Comparison of ENCODE assay signal across 8 cellular contexts in the genomic region with DNA sequence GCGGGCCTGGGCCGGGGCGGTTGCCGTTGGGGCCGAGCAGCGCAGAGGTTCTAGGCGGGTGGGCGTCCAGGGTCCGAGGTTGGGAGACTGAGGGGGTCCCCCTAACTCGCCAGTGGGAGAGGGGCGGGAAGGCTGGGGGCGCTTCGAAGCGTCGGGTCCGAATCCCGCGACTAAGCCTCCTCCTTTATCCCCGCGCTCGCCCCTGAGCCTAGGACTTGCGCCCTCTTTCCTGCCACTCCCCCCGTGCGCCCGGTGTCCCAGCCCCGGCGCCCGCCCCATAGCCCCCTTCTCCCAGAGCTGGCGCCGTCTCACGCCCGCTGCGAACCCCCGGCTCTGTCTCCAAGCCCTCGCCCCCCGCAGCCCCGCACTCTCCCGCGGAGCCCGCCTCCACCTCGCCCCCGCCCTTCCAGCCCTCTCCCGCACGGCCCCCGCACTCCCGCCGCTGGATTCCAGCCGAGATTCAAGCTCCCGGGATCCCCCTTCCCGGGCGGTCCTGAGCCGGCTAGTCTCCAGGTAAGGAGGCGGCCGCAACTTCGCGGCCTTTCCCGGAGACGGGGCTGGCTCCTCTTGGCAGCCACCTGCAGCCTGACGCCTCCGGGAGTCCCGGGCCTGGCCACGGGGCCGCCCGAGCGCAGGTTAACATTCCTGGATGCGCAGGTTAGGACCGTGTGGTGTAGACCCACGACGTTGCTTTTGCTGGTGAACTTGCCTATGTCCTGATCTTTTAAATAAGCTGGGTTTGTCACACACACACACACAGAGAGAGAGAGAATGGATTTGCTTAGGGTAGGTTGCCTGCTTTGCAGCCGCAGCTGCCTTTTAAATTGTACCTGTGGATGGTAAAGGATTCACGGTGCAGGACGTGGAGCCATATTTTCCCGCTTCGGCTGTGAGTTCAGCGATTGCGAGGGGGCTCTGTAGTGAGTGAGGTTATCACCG. TPM values are rescaled to one million over a fixed set of nuclear protein-coding genes. Genes with fewer than 3 reads are reported as not detected.
DNase-seq lines count a peak whose midpoint lies in the region; ATAC-seq, FAIRE-seq and TF ChIP-seq lines count a peak whose summit lies in the region.

No MANE protein-coding gene starts in this region.

- no peak overlapping the region for H3K14ac ChIP-seq in H1 (ENCODE audit: insufficient read length)

- no peaks in the 10 kb centered on the region for H3K79me2 ChIP-seq in H1 (ENCODE audit: control insufficient read depth in 1 of 2, insufficient read depth in 2 of 2, low read length in 2 of 2)

- peak overlapping the region; percentile 48 for H3K18ac ChIP-seq in H1 (ENCODE audit: extremely low read depth, low read length)

- peak overlapping the region; percentile 72 for H3K4me3 Mint-ChIP-seq in activated B cell treated with CpG ODN at 0.5 μM for 24 hours

- CTCF ChIA-PET in activated B cell treated with CpG ODN at 0.5 μM for 24 hours (lab: Charles Lee): interaction anchor here (0.6 to 1.9 kb wide), 18 partner anchors 7 to 506 kb away, joined by 3 to 11 read pairs (median 4); no protein-coding TSS in a partner anchor
- CTCF ChIA-PET in H1 (lab: Charles Lee; ENCODE audit: partially characterized antibody): interaction anchor here (0.5 to 9.6 kb wide), 28 partner anchors 9 to 432 kb away, joined by 3 to 80 read pairs (median 4); a partner anchor contains a TSS

- POLR2A ChIA-PET in activated B cell treated with CpG ODN at 0.5 μM for 24 hours (lab: Charles Lee) (interaction anchor here (0.5 to 2.2 kb wide), 10 partner anchors 10 to 1993 kb away, joined by 3 to 12 read pairs (median 4); a partner anchor contains a TSS), H1 (lab: Charles Lee; ENCODE audit: partially characterized antibody) (interaction anchor here (0.5 to 2.2 kb wide), 7 partner anchors 9 to 290 kb away, joined by 3 to 12 read pairs (median 3); a partner anchor contains a TSS)

- H2AK5ac ChIP-seq in H1 (ENCODE audit: low read depth, low read length): no peak overlapping the region

- H3K4me1 Mint-ChIP-seq in activated B cell treated with CpG ODN at 0.5 μM for 24 hours: peaks cover 16% of the 10 kb centered on the region

- in situ Hi-C loops in transverse colon (cut with MboI; ENCODE audit: low pct_ligation_motif_present in 1 of 4, low pct_unique_long_range_greater_than_20kb in 1 of 4, low sequenced_read_pairs in 3 of 4): no loop called here

- peak overlapping the region; percentile 21 for H3K56ac ChIP-seq in H1 (replicated peaks; ENCODE audit: insufficient read length, low read depth, low read length)

- H2BK15ac ChIP-seq in H1 (ENCODE audit: low read length): 0 out of 2 replicates have a peak overlapping the region, but pooled peaks have one; percentile 5

- H2BK12ac ChIP-seq in H1 (ENCODE audit: low read depth, low read length): no peak overlapping the region

- H3K27me3 ChIP-seq in H1 (replicated peaks in 1 of 4; ENCODE audit: control insufficient read depth in 3 of 4, extremely low read depth in 1 of 4, insufficient read depth in 3 of 4, low read length in 3 of 4): peaks cover 0 to 21% (median 15%) of the 10 kb centered on the region in 4 experiments; a peak in 4 of 7 replicates
- no peaks in the 10 kb centered on the region for H3K27me3 ChIP-seq in mononuclear cell (ENCODE audit: insufficient read depth, low read length)
- H3K27me3 ChIP-seq in transverse colon: no peaks in the 10 kb centered on the region

- 7% methylated on average over 34 of the region's 77 CpGs; no CpG with 5 or more reads in 1 of the 2 experiments for WGBS in H1 (ENCODE audit: extremely low coverage in 1 of 2, insufficient coverage in 1 of 2, insufficient read length in 1 of 2, insufficient replicate concordance in 2 of 2, low coverage in 1 of 2, low lambda C conversion rate in 2 of 2, missing lambda C conversion rate in 1 of 2), 2 experiments
- 5 to 8% methylated on average over 6 to 54 of the region's 77 CpGs for WGBS in transverse colon (ENCODE audit: low coverage in 1 of 2), 2 donors

- peaks cover 8% of the 10 kb centered on the region for H3K23me2 ChIP-seq in H1 (ENCODE audit: low read depth, low read length)

- intact Hi-C loops in activated B cell treated with CpG ODN at 0.5 μM for 24 hours (cut with micrococcal nuclease): loop anchor here (1.0 to 10.0 kb wide), 8 partner anchors 40 to 643 kb away; a partner anchor contains a TSS
- intact Hi-C loops in transverse colon (cut with DNase I; ENCODE audit: low total_unique reads): loop anchor here (5.0 kb wide), 1 partner anchor 45 kb away; no protein-coding TSS in a partner anchor

- peak overlapping the region; percentile 79 to 97 for H3K4me2 ChIP-seq in H1 (ENCODE audit: insufficient read depth in 1 of 2, low read depth in 2 of 2, low read length in 2 of 2)

- no peak for FAIRE-seq in H1 (lab: Jason Lieb, UNC)

- TF ChIP-seq EP300 in H1 (IDR thresholded peaks at IDR 0.05; ENCODE audit: borderline replicate concordance in 1 of 2, low read depth in 2 of 2, low read length in 2 of 2): no peak
- no peak for TF ChIP-seq EP300 in transverse colon (IDR thresholded peaks at IDR 0.05; ENCODE audit: low read depth)

- TF ChIP-seq RAD21 in H1 (IDR thresholded peaks at IDR 0.05 in 1 of 2, conservative IDR thresholded peaks at IDR 0.05 in 1 of 2; ENCODE audit: low read depth in 2 of 2, low read length in 2 of 2): no peak

- no peak overlapping the region for H3K23ac ChIP-seq in H1 (ENCODE audit: insufficient read length)

- TF ChIP-seq POLR2A in H1 (IDR thresholded peaks at IDR 0.05; ENCODE audit: control extremely low read depth in 1 of 2, low read depth in 2 of 2, low read length in 2 of 2): no peak
- TF ChIP-seq POLR2A in transverse colon (IDR thresholded peaks at IDR 0.05): no peak

- H4K5ac ChIP-seq in H1 (ENCODE audit: insufficient read length, low read depth, low read length): peak overlapping the region; percentile 30

- H3K9ac ChIP-seq in H1 (replicated peaks in 1 of 4; ENCODE audit: extremely low read depth in 1 of 4, low read depth in 3 of 4, low read length in 3 of 4): peak overlapping the region; percentile 42 to 80 (median 63)

- no peak overlapping the region for H2AFZ ChIP-seq in H1 (ENCODE audit: low read length)

- no peak overlapping the region for H3K27ac Mint-ChIP-seq in activated B cell treated with CpG ODN at 0.5 μM for 24 hours

- peaks cover 4 to 10% (median 6%) of the 10 kb centered on the region in 4 experiments; a peak in 5 of 7 replicates for H3K4me1 ChIP-seq in H1 (replicated peaks in 1 of 4; ENCODE audit: control insufficient read depth in 3 of 4, insufficient read depth in 4 of 4, low read length in 3 of 4)
- peaks cover 54% of the 10 kb centered on the region for H3K4me1 ChIP-seq in mononuclear cell (ENCODE audit: insufficient read depth, low read length)
- peaks cover 9 to 21% (median 14%) of the 10 kb centered on the region in 4 donors for H3K4me1 ChIP-seq in transverse colon

- no peak for TF ChIP-seq CTCF in activated B cell treated with CpG ODN at 0.5 μM for 24 hours (IDR thresholded peaks at IDR 0.05)
- no peak for TF ChIP-seq CTCF in H1 (IDR thresholded peaks at IDR 0.05; ENCODE audit: control extremely low read depth in 1 of 3, insufficient read depth in 1 of 3, low read depth in 1 of 3, low read length in 3 of 3)
- peak in 2 of 5 experiments; percentile 12 to 19 for TF ChIP-seq CTCF in transverse colon (IDR thresholded peaks at IDR 0.05)

- no peaks in the 10 kb centered on the region for H3K9me3 Mint-ChIP-seq in activated B cell treated with CpG ODN at 0.5 μM for 24 hours

- peak; percentile 7 for ATAC-seq in activated B cell treated with CpG ODN at 0.5 μM for 24 hours (ENCODE audit: low read depth)

- no peaks in the 10 kb centered on the region; the same call in 1 of the 2 replicates for H3K79me1 ChIP-seq in H1 (ENCODE audit: low read depth, low read length)

- peak overlapping the region; percentile 65 to 78 (median 68) for H3K4me3 ChIP-seq in H1 (ENCODE audit: extremely low read depth in 1 of 4, insufficient read depth in 2 of 4, low read depth in 3 of 4, low read length in 4 of 4)
- H3K4me3 ChIP-seq in mononuclear cell (ENCODE audit: low read length): peak overlapping the region; percentile 61
- peak overlapping the region; percentile 72 to 94 (median 82) for H3K4me3 ChIP-seq in transverse colon

- no peak overlapping the region for H2BK5ac ChIP-seq in H1 (ENCODE audit: low read depth, low read length)

- no peaks in the 10 kb centered on the region for H3K27me3 Mint-ChIP-seq in activated B cell treated with CpG ODN at 0.5 μM for 24 hours

- H2BK120ac ChIP-seq in H1 (replicated peaks; ENCODE audit: low read depth, low read length): no peak overlapping the region

- H3K27ac ChIP-seq in H1 (ENCODE audit: low read depth, low read length) (no peak overlapping the region), transverse colon (peak overlapping the region; percentile 80 to 92 (median 86))

- peaks cover 2% of the 10 kb centered on the region for H3K36me3 Mint-ChIP-seq in activated B cell treated with CpG ODN at 0.5 μM for 24 hours (ENCODE audit: low read depth)

- H4K20me1 ChIP-seq in H1 (replicated peaks in 1 of 2; ENCODE audit: control insufficient read depth in 1 of 2, insufficient read depth in 2 of 2, low read length in 2 of 2): no peaks in the 10 kb centered on the region

- DNase-seq in NCI-H2081 (lab: John Stamatoyannopoulos, UW): peak; percentile 54 to 66
- no peak for DNase-seq in NCI-H2081 treated with DMSO at 0.1 percent for 48 hours (lab: John Stamatoyannopoulos, UW)
- DNase-seq in HT-29 (ENCODE audit: low spot score): peak; percentile 60
- DNase-seq in activated B cell treated with CpG ODN at 0.5 μM for 24 hours: peak; percentile 35
- peak in 1 of 2 experiments; percentile 75 for DNase-seq in H1 (ENCODE audit: low read depth in 1 of 2, low spot score in 2 of 2)
- DNase-seq in transverse colon: peak; percentile 55
- no peak for DNase-seq in EL

- H3K36me3 ChIP-seq in H1 (ENCODE audit: control insufficient read depth in 2 of 4, insufficient read depth in 4 of 4, low read length in 3 of 4): peaks cover 0 to 8% (median 3%) of the 10 kb centered on the region in 4 experiments; a peak in 1 of 8 replicates
- no peaks in the 10 kb centered on the region for H3K36me3 ChIP-seq in transverse colon

- H3K9me3 ChIP-seq in H1 (ENCODE audit: insufficient read depth in 2 of 2, low read depth in 1 of 2, low read length in 1 of 2) (no peaks in the 10 kb centered on the region), mononuclear cell (ENCODE audit: low read depth, low read length) (no peaks in the 10 kb centered on the region), transverse colon (no peaks in the 10 kb centered on the region)

- H2BK20ac ChIP-seq in H1 (ENCODE audit: low read length): no peak overlapping the region

- peak overlapping the region; percentile 90 for H4K8ac ChIP-seq in H1 (ENCODE audit: extremely low read depth, insufficient read depth, low read length)

- no peak overlapping the region for H4K91ac ChIP-seq in H1 (replicated peaks; ENCODE audit: insufficient read length, low read length)

- peak overlapping the region; percentile 41 for H3K4ac ChIP-seq in H1 (replicated peaks; ENCODE audit: insufficient read length, low read depth, low read length)

RNA-seq across cellular contexts. Expression of a gene that starts 0.6 kb away (rescaled TPM):
- 6.2 and 9.7 TPM in 2 replicates for total RNA-seq in HT-29 (2014; rRNA removed; shearing (Covaris generic))
- total RNA-seq in activated B cell treated with CpG ODN at 0.5 μM for 24 hours (2.3 and 2.7 TPM in 2 replicates), mononuclear cell (19.8 TPM), transverse colon (10 to 100 TPM; 11.5 to 27.7 (median 12.2) TPM)
- 17.6 and 19.4 TPM in 2 replicates for total RNA-seq in H1 (2021; fragmentation: NEBNext Ultra II Directional; extraction: Animal tissue kit (Norgen Biotek cat#: 25700))
- polyA plus RNA-seq in H1 (2011; rRNA removed): 16.8 and 20.6 TPM in 2 replicates
- 18.1 TPM for polyA plus RNA-seq in H1 (2011; cell fraction: cytosol; rRNA removed)
- polyA plus RNA-seq in H1 (2011; cell fraction: nucleus; rRNA removed): 30.8 TPM
- polyA plus RNA-seq in H1 (2012, experiment 1 of 2): 18.8 to 25.9 TPM (median 21.0 TPM) in 4 replicates
- polyA plus RNA-seq in H1 (2012, experiment 2 of 2): 5.4 TPM
- polyA plus RNA-seq in H1 (2013, experiment 1 of 2): 16.3 TPM
- polyA plus RNA-seq in H1 (2013, experiment 2 of 2): 20.1 TPM
- 42.6 and 54.1 TPM in 2 replicates for polyA minus RNA-seq in H1 (2011; rRNA and poly(A)+ RNA removed)
- polyA minus RNA-seq in H1 (2011; cell fraction: cytosol; rRNA and poly(A)+ RNA removed): 22.2 TPM
- polyA minus RNA-seq in H1 (2011; cell fraction: nucleus; rRNA and poly(A)+ RNA removed): 28.9 TPM

Comparison
In these comparisons a context has a peak if more than half of its experiments do, and no peak if none do; other contexts are left out.
1. DNase-seq: peak in NCI-H2081 (2 of 2), HT-29 (single experiment), activated B cell treated with CpG ODN at 0.5 μM for 24 hours (single experiment) and transverse colon (single experiment); none in NCI-H2081 treated with DMSO at 0.1 percent for 48 hours (single experiment) and EL (single experiment).
2. Peak in every context shown above with its lines, with median percentiles within 50 percentile points of each other: H3K4me3 ChIP-seq.